2 cellular contexts compared by ENCODE assay signal in the genomic region with DNA sequence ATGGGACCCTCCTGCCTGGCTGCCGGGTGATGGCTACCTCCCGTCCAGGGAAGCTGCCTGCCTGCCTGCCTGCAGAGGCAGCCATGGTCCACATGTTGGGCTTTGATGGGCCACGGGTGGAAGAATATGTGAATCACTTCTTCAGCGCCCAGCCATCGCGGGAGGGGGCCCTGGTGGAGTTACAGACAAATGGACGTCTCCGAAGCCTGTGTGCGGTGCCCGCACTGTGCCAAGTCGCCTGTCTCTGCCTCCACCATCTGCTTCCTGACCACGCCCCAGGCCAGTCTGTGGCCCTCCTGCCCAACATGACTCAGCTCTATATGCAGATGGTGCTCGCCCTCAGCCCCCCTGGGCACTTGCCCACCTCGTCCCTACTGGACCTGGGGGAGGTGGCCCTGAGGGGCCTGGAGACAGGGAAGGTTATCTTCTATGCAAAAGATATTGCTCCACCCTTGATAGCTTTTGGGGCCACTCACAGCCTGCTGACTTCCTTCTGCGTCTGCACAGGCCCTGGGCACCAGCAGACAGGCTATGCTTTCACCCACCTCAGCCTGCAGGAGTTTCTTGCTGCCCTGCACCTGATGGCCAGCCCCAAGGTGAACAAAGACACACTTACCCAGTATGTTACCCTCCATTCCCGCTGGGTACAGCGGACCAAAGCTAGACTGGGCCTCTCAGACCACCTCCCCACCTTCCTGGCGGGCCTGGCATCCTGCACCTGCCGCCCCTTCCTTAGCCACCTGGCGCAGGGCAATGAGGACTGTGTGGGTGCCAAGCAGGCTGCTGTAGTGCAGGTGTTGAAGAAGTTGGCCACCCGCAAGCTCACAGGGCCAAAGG.
A peak's percentile ranks its signal among the peaks of the same experiment; 100 is the strongest.
TF ChIP-seq lines count a peak whose summit lies in the region.

No MANE protein-coding gene starts in this region.

TF ChIP-seq in HepG2, 621 proteins besides CTCF, POLR2A, EP300 and RAD21 (continues in another document):
- TF ChIP-seq ZFP62 (CRISPR knock-in tag; IDR thresholded peaks at IDR 0.05): no peak
- no peak for TF ChIP-seq ZNF20 (CRISPR knock-in tag; IDR thresholded peaks at IDR 0.05)
- TF ChIP-seq, protein P1, sequence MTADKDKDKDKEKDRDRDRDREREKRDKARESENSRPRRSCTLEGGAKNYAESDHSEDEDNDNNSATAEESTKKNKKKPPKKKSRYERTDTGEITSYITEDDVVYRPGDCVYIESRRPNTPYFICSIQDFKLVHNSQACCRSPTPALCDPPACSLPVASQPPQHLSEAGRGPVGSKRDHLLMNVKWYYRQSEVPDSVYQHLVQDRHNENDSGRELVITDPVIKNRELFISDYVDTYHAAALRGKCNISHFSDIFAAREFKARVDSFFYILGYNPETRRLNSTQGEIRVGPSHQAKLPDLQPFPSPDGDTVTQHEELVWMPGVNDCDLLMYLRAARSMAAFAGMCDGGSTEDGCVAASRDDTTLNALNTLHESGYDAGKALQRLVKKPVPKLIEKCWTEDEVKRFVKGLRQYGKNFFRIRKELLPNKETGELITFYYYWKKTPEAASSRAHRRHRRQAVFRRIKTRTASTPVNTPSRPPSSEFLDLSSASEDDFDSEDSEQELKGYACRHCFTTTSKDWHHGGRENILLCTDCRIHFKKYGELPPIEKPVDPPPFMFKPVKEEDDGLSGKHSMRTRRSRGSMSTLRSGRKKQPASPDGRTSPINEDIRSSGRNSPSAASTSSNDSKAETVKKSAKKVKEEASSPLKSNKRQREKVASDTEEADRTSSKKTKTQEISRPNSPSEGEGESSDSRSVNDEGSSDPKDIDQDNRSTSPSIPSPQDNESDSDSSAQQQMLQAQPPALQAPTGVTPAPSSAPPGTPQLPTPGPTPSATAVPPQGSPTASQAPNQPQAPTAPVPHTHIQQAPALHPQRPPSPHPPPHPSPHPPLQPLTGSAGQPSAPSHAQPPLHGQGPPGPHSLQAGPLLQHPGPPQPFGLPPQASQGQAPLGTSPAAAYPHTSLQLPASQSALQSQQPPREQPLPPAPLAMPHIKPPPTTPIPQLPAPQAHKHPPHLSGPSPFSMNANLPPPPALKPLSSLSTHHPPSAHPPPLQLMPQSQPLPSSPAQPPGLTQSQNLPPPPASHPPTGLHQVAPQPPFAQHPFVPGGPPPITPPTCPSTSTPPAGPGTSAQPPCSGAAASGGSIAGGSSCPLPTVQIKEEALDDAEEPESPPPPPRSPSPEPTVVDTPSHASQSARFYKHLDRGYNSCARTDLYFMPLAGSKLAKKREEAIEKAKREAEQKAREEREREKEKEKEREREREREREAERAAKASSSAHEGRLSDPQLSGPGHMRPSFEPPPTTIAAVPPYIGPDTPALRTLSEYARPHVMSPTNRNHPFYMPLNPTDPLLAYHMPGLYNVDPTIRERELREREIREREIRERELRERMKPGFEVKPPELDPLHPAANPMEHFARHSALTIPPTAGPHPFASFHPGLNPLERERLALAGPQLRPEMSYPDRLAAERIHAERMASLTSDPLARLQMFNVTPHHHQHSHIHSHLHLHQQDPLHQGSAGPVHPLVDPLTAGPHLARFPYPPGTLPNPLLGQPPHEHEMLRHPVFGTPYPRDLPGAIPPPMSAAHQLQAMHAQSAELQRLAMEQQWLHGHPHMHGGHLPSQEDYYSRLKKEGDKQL (CRISPR knock-in tag; IDR thresholded peaks at IDR 0.05; ENCODE audit: low read depth): no peak
- TF ChIP-seq SIN3B (IDR thresholded peaks at IDR 0.05; ENCODE audit: low read length): no peak
- 0 out of 2 replicates have a peak, but pooled peaks have one; percentile 11 for TF ChIP-seq SALL1 (CRISPR knock-in tag; IDR thresholded peaks at IDR 0.05)
- no peak for TF ChIP-seq SCMH1 (CRISPR knock-in tag; IDR thresholded peaks at IDR 0.05; ENCODE audit: borderline replicate concordance)
- TF ChIP-seq RARA (CRISPR knock-in tag; IDR thresholded peaks at IDR 0.05): no peak
- no peak for TF ChIP-seq ELF4 (CRISPR knock-in tag; IDR thresholded peaks at IDR 0.05; ENCODE audit: borderline replicate concordance)
- TF ChIP-seq ZSCAN25 (CRISPR knock-in tag; IDR thresholded peaks at IDR 0.05): 0 out of 2 replicates have a peak, but pooled peaks have one; percentile 28
- no peak for TF ChIP-seq SOX13 (IDR thresholded peaks at IDR 0.05)
- no peak for TF ChIP-seq SOX13 (CRISPR knock-in tag; conservative IDR thresholded peaks at IDR 0.05 in 1 of 2, IDR thresholded peaks at IDR 0.05 in 1 of 2)
- TF ChIP-seq, protein P2, sequence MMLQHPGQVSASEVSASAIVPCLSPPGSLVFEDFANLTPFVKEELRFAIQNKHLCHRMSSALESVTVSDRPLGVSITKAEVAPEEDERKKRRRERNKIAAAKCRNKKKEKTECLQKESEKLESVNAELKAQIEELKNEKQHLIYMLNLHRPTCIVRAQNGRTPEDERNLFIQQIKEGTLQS (CRISPR knock-in tag; IDR thresholded peaks at IDR 0.05): no peak
- no peak for TF ChIP-seq ZBTB43 (CRISPR knock-in tag; conservative IDR thresholded peaks at IDR 0.05)
- 0 out of 2 replicates have a peak, but pooled peaks have one; percentile 11 for TF ChIP-seq EED (CRISPR knock-in tag; IDR thresholded peaks at IDR 0.05)
- TF ChIP-seq ZNF326 (CRISPR knock-in tag; IDR thresholded peaks at IDR 0.05; ENCODE audit: borderline replicate concordance): no peak
- TF ChIP-seq KDM5B (CRISPR knock-in tag; IDR thresholded peaks at IDR 0.05; ENCODE audit: borderline replicate concordance): 0 out of 2 replicates have a peak, but pooled peaks have one; percentile 18
- no peak for TF ChIP-seq ZNF10 (CRISPR knock-in tag; IDR thresholded peaks at IDR 0.05; ENCODE audit: borderline replicate concordance, low read depth)

TF ChIP-seq in WTC11, 78 proteins besides CTCF, POLR2A, EP300 and RAD21:
- TF ChIP-seq, protein P3, sequence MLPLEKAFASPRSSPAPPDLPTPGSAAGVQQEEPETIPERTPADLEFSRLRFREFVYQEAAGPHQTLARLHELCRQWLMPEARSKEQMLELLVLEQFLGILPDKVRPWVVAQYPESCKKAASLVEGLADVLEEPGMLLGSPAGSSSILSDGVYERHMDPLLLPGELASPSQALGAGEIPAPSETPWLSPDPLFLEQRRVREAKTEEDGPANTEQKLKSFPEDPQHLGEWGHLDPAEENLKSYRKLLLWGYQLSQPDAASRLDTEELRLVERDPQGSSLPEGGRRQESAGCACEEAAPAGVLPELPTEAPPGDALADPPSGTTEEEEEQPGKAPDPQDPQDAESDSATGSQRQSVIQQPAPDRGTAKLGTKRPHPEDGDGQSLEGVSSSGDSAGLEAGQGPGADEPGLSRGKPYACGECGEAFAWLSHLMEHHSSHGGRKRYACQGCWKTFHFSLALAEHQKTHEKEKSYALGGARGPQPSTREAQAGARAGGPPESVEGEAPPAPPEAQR (CRISPR knock-in tag; IDR thresholded peaks at IDR 0.05): no peak
- TF ChIP-seq ZNF232 (CRISPR knock-in tag; IDR thresholded peaks at IDR 0.05): no peak
